ENCODE assay signal across 1 cellular context in genomic region chr10:97407211-97407951, GRCh38.
TF ChIP-seq lines count a peak whose summit lies in the region.

No MANE protein-coding gene starts in this region.

TF ChIP-seq in H1, 55 proteins besides CTCF, POLR2A, EP300 and RAD21:
- TF ChIP-seq PHF8 (conservative IDR thresholded peaks at IDR 0.05; ENCODE audit: low read depth, low read length) (no peak), CREB1 (IDR thresholded peaks at IDR 0.05) (no peak), KDM4A (IDR thresholded peaks at IDR 0.05; ENCODE audit: low read depth, low read length, severe bottlenecking) (peak; percentile 27), TEAD4 (IDR thresholded peaks at IDR 0.05; ENCODE audit: low read depth, low read length) (peak; percentile 65), CBX8 (IDR thresholded peaks at IDR 0.05; ENCODE audit: borderline replicate concordance, low read depth, low read length) (no peak), SIRT6 (IDR thresholded peaks at IDR 0.05; ENCODE audit: low read length) (no peak), YY1 (IDR thresholded peaks at IDR 0.05; ENCODE audit: low read depth, low read length) (peak; percentile 40; the same call in 1 of the 2 replicates), KDM1A (IDR thresholded peaks at IDR 0.05; ENCODE audit: borderline replicate concordance, low read length) (peak; percentile 100), TBP (IDR thresholded peaks at IDR 0.05; ENCODE audit: low read depth, low read length) (0 out of 2 replicates have a peak, but pooled peaks have one; percentile 34), RBBP5 (IDR thresholded peaks at IDR 0.05; ENCODE audit: borderline replicate concordance, low read depth, low read length) (peak; percentile 51; the same call in 1 of the 2 replicates), TAF7 (optimal IDR thresholded peaks at IDR 0.05; ENCODE audit: borderline replicate concordance, low read depth, low read length) (no peak), ASH2L (IDR thresholded peaks at IDR 0.05; ENCODE audit: low read length) (peak; percentile 58), SP4 (IDR thresholded peaks at IDR 0.05; ENCODE audit: low read length) (no peak), TAF1 (IDR thresholded peaks at IDR 0.05; ENCODE audit: low read depth, low read length) (0 out of 2 replicates have a peak, but pooled peaks have one; percentile 33), HDAC2 (IDR thresholded peaks at IDR 0.05; ENCODE audit: borderline replicate concordance in 1 of 2, low read depth in 2 of 2, low read length in 2 of 2) (peak in 1 of 2 experiments; percentile 99; a peak in 1 of 4 replicates), CHD7 (IDR thresholded peaks at IDR 0.05; ENCODE audit: insufficient replicate concordance, low read length) (no peak)
